Comparison of ENCODE assay signal across 1 cellular context in genomic region chr9:37986771-37987258, GRCh38.
TF ChIP-seq lines count a peak whose summit lies in the region.

No MANE protein-coding gene starts in this region.

TF ChIP-seq in HepG2, 621 proteins besides CTCF, POLR2A, EP300 and RAD21 (continued from another document):
- TF ChIP-seq E2F1 (CRISPR knock-in tag; IDR thresholded peaks at IDR 0.05) = no peak
- TF ChIP-seq AGO2 (optimal IDR thresholded peaks at IDR 0.05; ENCODE audit: low read depth, low read length) = peak; percentile 50
- no peak for TF ChIP-seq FUBP1 (CRISPR knock-in tag; IDR thresholded peaks at IDR 0.05; ENCODE audit: borderline replicate concordance)
TF ChIP-seq in HepG2: peak in this region for 3.
